Comparison of ENCODE assay signal across 17 cellular contexts in genomic region chr2:32743480-32744236, GRCh38.
DNase-seq lines count a peak whose midpoint lies in the region; ATAC-seq, FAIRE-seq and TF ChIP-seq lines count a peak whose summit lies in the region.
"Had no signal": no experiment of that assay in that cellular context is flagged by ENCODE, and none has a peak within 500 bp of the region (broad histone marks: within the 10 kb centered on the region; RNA-seq: fewer than 3 reads in every experiment).

No MANE protein-coding gene starts in this region.

- peak; percentile 55 for FAIRE-seq in GM18507 (lab: Jason Lieb, UNC)
- FAIRE-seq: keratinocyte had no signal

- no peak for TF ChIP-seq EP300 in tibial nerve (IDR thresholded peaks at IDR 0.05)

- no peak overlapping the region for H3K27ac ChIP-seq in tibial nerve
- H3K27ac ChIP-seq in CD4-positive, alpha-beta T cell (ENCODE audit: low read depth, low read length): no peak overlapping the region
- H3K27ac ChIP-seq: gastroesophageal sphincter, ovary had no signal

- H3K27ac Mint-ChIP-seq in CD4-positive, alpha-beta T cell: no peak overlapping the region
- H3K27ac Mint-ChIP-seq: activated CD8-positive, alpha-beta T cell treated with anti-CD3 and anti-CD28 coated beads, Interleukin-2, amount 10 ng/mL, durations not matched to agents 7 days and 5 days; CD14-positive monocyte had no signal

- no peak overlapping the region for H3K4me3 Mint-ChIP-seq in CD4-positive, alpha-beta T cell
- H3K4me3 Mint-ChIP-seq: activated CD8-positive, alpha-beta T cell treated with anti-CD3 and anti-CD28 coated beads, Interleukin-2, amount 10 ng/mL, durations not matched to agents 7 days and 5 days; CD14-positive monocyte had no signal

- peaks cover 87% of the 10 kb centered on the region for H3K36me3 Mint-ChIP-seq in CD4-positive, alpha-beta T cell (ENCODE audit: low read depth)

- no peaks in the 10 kb centered on the region for H3K27me3 ChIP-seq in tibial nerve
- H3K27me3 ChIP-seq in CD4-positive, alpha-beta T cell (ENCODE audit: control insufficient read depth, insufficient read depth, low read length): no peaks in the 10 kb centered on the region
- H3K27me3 ChIP-seq: gastroesophageal sphincter, ovary had no signal

- ATAC-seq in GM21526 (IDR thresholded peaks at IDR 0.05; ENCODE audit: low FRiP score, unreplicated experiment) (peak; percentile 45), HG03558 (IDR thresholded peaks at IDR 0.05; ENCODE audit: extremely low read depth, unreplicated experiment) (peak; percentile 70)
- ATAC-seq in CD4-positive, alpha-beta T cell (ENCODE audit: poor library complexity): no peak
- ATAC-seq: activated CD8-positive, alpha-beta T cell treated with anti-CD3 and anti-CD28 coated beads, Interleukin-2, amount 10 ng/mL, durations not matched to agents 7 days and 5 days; gastroesophageal sphincter had no signal

- H3K9me3 ChIP-seq in tibial nerve: no peaks in the 10 kb centered on the region
- H3K9me3 ChIP-seq in CD4-positive, alpha-beta T cell (ENCODE audit: control insufficient read depth, low read length): no peaks in the 10 kb centered on the region
- H3K9me3 ChIP-seq: ovary had no signal

- H3K9me3 Mint-ChIP-seq in CD4-positive, alpha-beta T cell: peaks cover 7% of the 10 kb centered on the region

- CTCF ChIA-PET in CD4-positive, alpha-beta T cell (lab: Charles Lee): no interaction called here

- no peak for TF ChIP-seq POLR2A in tibial nerve (IDR thresholded peaks at IDR 0.05)

- DNase-seq in GM18507 (ENCODE audit: extremely low spot score, insufficient read length, low read depth) (no peak), renal cortical epithelial cell (ENCODE audit: low read depth) (peak; percentile 27), DMS153 treated with DMSO at 0.1 percent for 48 hours (lab: John Stamatoyannopoulos, UW; ENCODE audit: unreplicated experiment) (no peak), tibial nerve (ENCODE audit: low spot score in 2 of 2) (no peak), DMS 273 treated with DMSO at 0.1 percent for 48 hours (lab: John Stamatoyannopoulos, UW) (no peak)
- DNase-seq in CD4-positive, alpha-beta T cell: no peak
- DNase-seq: activated CD8-positive, alpha-beta T cell treated with anti-CD3 and anti-CD28 coated beads, Interleukin-2, amount 10 ng/mL, durations not matched to agents 7 days and 5 days; activated gamma-delta T cell treated with Interleukin-2 at 50 U/mL for 16 hours; NCI-H2081; ovary; SHP77 treated with DMSO at 0.1 percent for 48 hours; substantia nigra had no signal

- intact Hi-C loops in CD4-positive, alpha-beta T cell (cut with DNase I, micrococcal nuclease): no loop called here

- no peaks in the 10 kb centered on the region for H3K27me3 Mint-ChIP-seq in CD4-positive, alpha-beta T cell

- H3K4me1 Mint-ChIP-seq in CD4-positive, alpha-beta T cell (ENCODE audit: low read depth): no peaks in the 10 kb centered on the region
- H3K4me1 Mint-ChIP-seq: CD14-positive monocyte had no signal

- POLR2A ChIA-PET in CD4-positive, alpha-beta T cell (lab: Charles Lee): no interaction called here

- H3K4me3 ChIP-seq in tibial nerve: no peak overlapping the region
- H3K4me3 ChIP-seq: gastroesophageal sphincter, ovary had no signal

- TF ChIP-seq CTCF in tibial nerve (IDR thresholded peaks at IDR 0.05): no peak
- no peak for TF ChIP-seq CTCF in CD4-positive, alpha-beta T cell (IDR thresholded peaks at IDR 0.05)

- peaks cover 0 to 11% (median 2%) of the 10 kb centered on the region in 4 donors for H3K4me1 ChIP-seq in tibial nerve
- H3K4me1 ChIP-seq: gastroesophageal sphincter had no signal

- WGBS in tibial nerve, 2 donors: 87 to 92% methylated on average over 3 of the region's 3 CpGs

- peaks cover 0 to 3% (median 0%) of the 10 kb centered on the region in 3 donors for H3K36me3 ChIP-seq in tibial nerve
- H3K36me3 ChIP-seq: ovary had no signal
